8 cellular contexts compared by ENCODE assay signal in the genomic region with DNA sequence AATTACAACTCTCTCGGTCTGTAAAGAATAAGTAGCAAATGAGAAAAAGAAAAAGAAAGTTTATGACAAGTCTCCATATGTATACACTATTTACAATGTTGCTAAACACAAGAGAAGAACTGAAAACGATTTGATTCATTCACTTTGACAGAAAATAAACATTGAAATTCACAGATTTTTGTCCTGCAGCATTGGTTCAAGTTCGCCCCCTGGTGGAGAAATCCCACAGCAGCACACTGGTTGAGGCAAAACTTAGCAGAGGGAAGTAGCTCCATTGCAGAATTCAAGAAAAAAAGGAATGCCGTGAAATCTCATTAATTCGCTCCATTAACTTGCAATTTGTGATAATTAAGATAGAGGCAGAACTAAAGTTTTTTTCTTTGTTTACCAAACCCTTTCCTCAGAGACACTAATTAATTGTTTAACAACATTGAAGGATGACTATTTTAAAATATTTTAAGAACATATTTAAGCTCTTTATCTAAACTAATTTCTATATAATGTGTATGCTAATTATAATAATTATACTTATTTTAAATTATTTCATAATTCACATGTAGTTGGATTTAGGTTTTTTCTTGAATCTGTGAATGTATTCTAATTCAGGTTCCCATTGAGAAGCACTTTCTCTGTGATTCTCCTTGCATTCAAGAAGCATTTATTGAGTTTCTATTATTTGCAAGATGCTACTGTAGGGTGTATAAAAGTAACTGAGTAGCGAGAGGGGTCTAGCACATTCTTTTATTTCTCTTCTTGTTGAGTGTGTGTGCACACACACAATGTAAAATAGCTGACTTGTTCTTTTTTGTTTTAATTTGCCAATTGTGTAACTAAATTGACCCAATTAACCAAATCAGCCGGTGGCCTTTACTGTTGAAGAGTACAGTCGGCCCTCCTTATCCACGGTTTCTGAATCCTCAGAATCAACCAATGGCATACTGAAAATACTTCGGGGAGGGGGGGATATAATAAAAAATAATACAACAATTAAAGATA.
A peak's percentile ranks its signal among the peaks of the same experiment; 100 is the strongest.
DNase-seq lines count a peak whose midpoint lies in the region; ATAC-seq, FAIRE-seq and TF ChIP-seq lines count a peak whose summit lies in the region.

No MANE protein-coding gene starts in this region.

- TF ChIP-seq CTCF in HEK293 (tag by site-specific recombination; IDR thresholded peaks at IDR 0.05) (0 out of 2 replicates have a peak, but pooled peaks have one; percentile 39), endothelial cell of umbilical vein (IDR thresholded peaks at IDR 0.05; ENCODE audit: extremely low read depth in 1 of 2, insufficient read depth in 1 of 2, low read depth in 1 of 2, low read length in 2 of 2) (peak; percentile 86 to 95)

- no peak for ATAC-seq in activated CD8-positive, alpha-beta memory T cell treated with anti-CD3 and anti-CD28 coated beads, Interleukin-2, amount 10 ng/mL, durations not matched to agents 7 days and 5 days
- ATAC-seq in naive B cell (ENCODE audit: low read depth in 2 of 2) (no peak), GM19023 (IDR thresholded peaks at IDR 0.05; ENCODE audit: unreplicated experiment) (no peak)
- peak in 1 of 2 donors; percentile 31 for ATAC-seq in stimulated activated naive B cell treated with anti-CD40 and anti-IgM and Interleukin-4, amounts not matched to agents 10 μg/mL and 1 μg/mL and 100 μg/mL, for 72 hours (replicated peaks)

- H3K4me3 Mint-ChIP-seq in activated CD8-positive, alpha-beta memory T cell treated with anti-CD3 and anti-CD28 coated beads, Interleukin-2, amount 10 ng/mL, durations not matched to agents 7 days and 5 days: no peak overlapping the region
- no peak overlapping the region for H3K4me3 Mint-ChIP-seq in naive B cell
- H3K4me3 Mint-ChIP-seq in stimulated activated naive B cell treated with anti-CD40 and anti-IgM and Interleukin-4, amounts not matched to agents 10 μg/mL and 1 μg/mL and 100 μg/mL, for 72 hours: no peak overlapping the region

- H2AFZ ChIP-seq in endothelial cell of umbilical vein (ENCODE audit: low read depth, low read length): no peak overlapping the region

- FAIRE-seq in endothelial cell of umbilical vein (lab: Jason Lieb, UNC): peak; percentile 93

- no peaks in the 10 kb centered on the region for H3K9me3 ChIP-seq in HEK293 (ENCODE audit: control insufficient read depth, insufficient read depth, low read depth, low read length)
- H3K9me3 ChIP-seq in endothelial cell of umbilical vein (replicated peaks; ENCODE audit: control insufficient read depth, insufficient read depth, low read length): no peaks in the 10 kb centered on the region

- H3K27ac Mint-ChIP-seq in activated CD8-positive, alpha-beta memory T cell treated with anti-CD3 and anti-CD28 coated beads, Interleukin-2, amount 10 ng/mL, durations not matched to agents 7 days and 5 days: no peak overlapping the region
- H3K27ac Mint-ChIP-seq in naive B cell: peak overlapping the region in 1 of 6 donors; percentile 14
- no peak overlapping the region for H3K27ac Mint-ChIP-seq in stimulated activated naive B cell treated with anti-CD40 and anti-IgM and Interleukin-4, amounts not matched to agents 10 μg/mL and 1 μg/mL and 100 μg/mL, for 72 hours

- no peaks in the 10 kb centered on the region for H3K9me1 ChIP-seq in endothelial cell of umbilical vein (replicated peaks; ENCODE audit: control insufficient read depth, extremely low read depth, insufficient read depth, low read length)

- intact Hi-C loops in endothelial cell of umbilical vein (cut with micrococcal nuclease): loop anchor here (1.0 to 5.0 kb wide), 3 partner anchors 108 to 1571 kb away; no protein-coding TSS in a partner anchor

- POLR2A ChIA-PET in HEK293 (lab: Yijun Ruan, JAX): interaction anchor here (0.6 kb wide), 1 partner anchor 303 kb away, joined by 3 read pairs; no protein-coding TSS in a partner anchor
- POLR2A ChIA-PET in endothelial cell of umbilical vein (lab: Charles Lee): no interaction called here

- H3K36me3 ChIP-seq in HEK293 (ENCODE audit: control insufficient read depth in 2 of 2, insufficient read depth in 1 of 2, low read length in 2 of 2) (no peaks in the 10 kb centered on the region), endothelial cell of umbilical vein (ENCODE audit: control insufficient read depth in 2 of 2, extremely low read depth in 1 of 2, insufficient read depth in 2 of 2, low read length in 2 of 2) (no peaks in the 10 kb centered on the region)

- no peaks in the 10 kb centered on the region for H4K20me1 ChIP-seq in endothelial cell of umbilical vein (replicated peaks; ENCODE audit: control insufficient read depth, extremely low read depth, insufficient read depth, low read length)

- TF ChIP-seq POLR2A in endothelial cell of umbilical vein (IDR thresholded peaks at IDR 0.05; ENCODE audit: low read depth, low read length): no peak

- no peaks in the 10 kb centered on the region for H3K79me2 ChIP-seq in endothelial cell of umbilical vein (ENCODE audit: control insufficient read depth, insufficient read depth, low read length)

- dilution Hi-C loops in endothelial cell of umbilical vein (cut with MboI; ENCODE audit: extremely low pct_ligation_motif_present, low sequenced_read_pairs): no loop called here

- H3K4me3 ChIP-seq in HEK293 (ENCODE audit: low read depth, low read length) (no peak overlapping the region), endothelial cell of umbilical vein (replicated peaks in 1 of 3; ENCODE audit: insufficient read depth in 1 of 3, low read depth in 1 of 3, low read length in 3 of 3) (no peak overlapping the region)

- no peak overlapping the region for H3K4me2 ChIP-seq in endothelial cell of umbilical vein (ENCODE audit: insufficient read depth, low read length)

- H3K27ac ChIP-seq in HEK293 (ENCODE audit: extremely low read depth, low read depth, low read length) (no peak overlapping the region), endothelial cell of umbilical vein (ENCODE audit: insufficient read depth, low read depth, low read length) (no peak overlapping the region)

- no peaks in the 10 kb centered on the region for H3K9me3 Mint-ChIP-seq in activated CD8-positive, alpha-beta memory T cell treated with anti-CD3 and anti-CD28 coated beads, Interleukin-2, amount 10 ng/mL, durations not matched to agents 7 days and 5 days (ENCODE audit: low read depth)
- no peaks in the 10 kb centered on the region for H3K9me3 Mint-ChIP-seq in naive B cell
- H3K9me3 Mint-ChIP-seq in stimulated activated naive B cell treated with anti-CD40 and anti-IgM and Interleukin-4, amounts not matched to agents 10 μg/mL and 1 μg/mL and 100 μg/mL, for 72 hours: no peaks in the 10 kb centered on the region

- no TSS peak for BruUV-seq in endothelial cell of umbilical vein (replicated peaks; lab: Mats Ljungman, UMichigan)

- peaks cover 17% of the 10 kb centered on the region for H3K27me3 Mint-ChIP-seq in activated CD8-positive, alpha-beta memory T cell treated with anti-CD3 and anti-CD28 coated beads, Interleukin-2, amount 10 ng/mL, durations not matched to agents 7 days and 5 days
- peaks cover 9 to 15% (median 10%) of the 10 kb centered on the region in 3 donors for H3K27me3 Mint-ChIP-seq in naive B cell
- peaks cover 6 to 13% of the 10 kb centered on the region in 2 donors for H3K27me3 Mint-ChIP-seq in stimulated activated naive B cell treated with anti-CD40 and anti-IgM and Interleukin-4, amounts not matched to agents 10 μg/mL and 1 μg/mL and 100 μg/mL, for 72 hours

- H3K9ac ChIP-seq in endothelial cell of umbilical vein (replicated peaks; ENCODE audit: extremely low read depth, insufficient read depth, low read length): no peak overlapping the region

- no peaks in the 10 kb centered on the region for H3K4me1 Mint-ChIP-seq in activated CD8-positive, alpha-beta memory T cell treated with anti-CD3 and anti-CD28 coated beads, Interleukin-2, amount 10 ng/mL, durations not matched to agents 7 days and 5 days
- no peaks in the 10 kb centered on the region for H3K4me1 Mint-ChIP-seq in naive B cell
- no peaks in the 10 kb centered on the region for H3K4me1 Mint-ChIP-seq in stimulated activated naive B cell treated with anti-CD40 and anti-IgM and Interleukin-4, amounts not matched to agents 10 μg/mL and 1 μg/mL and 100 μg/mL, for 72 hours

- DNase-seq in GM04504 (ENCODE audit: low read depth): peak; percentile 25
- peak; percentile 63 for DNase-seq in NCI-H69 (lab: John Stamatoyannopoulos, UW)
- DNase-seq in activated CD8-positive, alpha-beta memory T cell treated with anti-CD3 and anti-CD28 coated beads, Interleukin-2, amount 10 ng/mL, durations not matched to agents 7 days and 5 days: peak; percentile 68
- peak; percentile 62 for DNase-seq in endothelial cell of umbilical vein (ENCODE audit: low read depth, low spot score)
- peak; percentile 35 for DNase-seq in naive B cell
- DNase-seq in stimulated activated naive B cell treated with anti-CD40 and anti-IgM and Interleukin-4, amounts not matched to agents 10 μg/mL and 1 μg/mL and 100 μg/mL, for 72 hours: peak; percentile 11

- CTCF ChIA-PET in HEK293 (lab: Yijun Ruan, JAX) (interaction anchor here (0.6 to 3.3 kb wide), 48 partner anchors 8 to 1571 kb away, joined by 3 to 74 read pairs (median 5); no protein-coding TSS in a partner anchor), endothelial cell of umbilical vein (lab: Charles Lee) (interaction anchor here (0.6 to 4.3 kb wide), 46 partner anchors 9 to 1575 kb away, joined by 3 to 104 read pairs (median 5); a partner anchor contains a TSS)
- CTCF ChIA-PET in activated CD8-positive, alpha-beta memory T cell treated with anti-CD3 and anti-CD28 coated beads, Interleukin-2, amount 10 ng/mL, durations not matched to agents 7 days and 5 days (lab: Charles Lee): interaction anchor here (0.7 to 3.0 kb wide), 26 partner anchors 10 to 527 kb away, joined by 3 to 22 read pairs (median 3); no protein-coding TSS in a partner anchor

- no peaks in the 10 kb centered on the region for H3K36me3 Mint-ChIP-seq in activated CD8-positive, alpha-beta memory T cell treated with anti-CD3 and anti-CD28 coated beads, Interleukin-2, amount 10 ng/mL, durations not matched to agents 7 days and 5 days
- H3K36me3 Mint-ChIP-seq in naive B cell: no peaks in the 10 kb centered on the region
- no peaks in the 10 kb centered on the region for H3K36me3 Mint-ChIP-seq in stimulated activated naive B cell treated with anti-CD40 and anti-IgM and Interleukin-4, amounts not matched to agents 10 μg/mL and 1 μg/mL and 100 μg/mL, for 72 hours

- no peaks in the 10 kb centered on the region for H3K27me3 ChIP-seq in endothelial cell of umbilical vein (ENCODE audit: control insufficient read depth in 2 of 2, insufficient read depth in 2 of 2, low read length in 2 of 2)

- no peaks in the 10 kb centered on the region for H3K4me1 ChIP-seq in HEK293 (ENCODE audit: control insufficient read depth, insufficient read depth, low read length)
- H3K4me1 ChIP-seq in endothelial cell of umbilical vein (ENCODE audit: control insufficient read depth, extremely low read depth, insufficient read depth, low read length): no peaks in the 10 kb centered on the region

TF ChIP-seq in HEK293, 187 proteins besides CTCF, POLR2A, EP300 and RAD21:
- no peak for TF ChIP-seq ZNF670 (tag by site-specific recombination; IDR thresholded peaks at IDR 0.05; ENCODE audit: low read depth)
- TF ChIP-seq ZNF654 (tag by site-specific recombination; IDR thresholded peaks at IDR 0.05; ENCODE audit: low read depth): peak; percentile 65
TF ChIP-seq in HEK293: peak in this region for 1.

TF ChIP-seq in endothelial cell of umbilical vein, 7 proteins besides CTCF, POLR2A, EP300 and RAD21:
- no peak for TF ChIP-seq EZH2 (IDR thresholded peaks at IDR 0.05; ENCODE audit: borderline replicate concordance, low read depth, low read length, severe bottlenecking)

Comparison
In these comparisons a context has a peak if more than half of its experiments do, and no peak if none do; other contexts are left out.
1. DNase-seq: peak in every context shown above with its lines; median percentile 68 in activated CD8-positive, alpha-beta memory T cell treated with anti-CD3 and anti-CD28 coated beads, Interleukin-2, amount 10 ng/mL, durations not matched to agents 7 days and 5 days; 63 in NCI-H69; 62 in endothelial cell of umbilical vein; 35 in naive B cell; 25 in GM04504; 11 in stimulated activated naive B cell treated with anti-CD40 and anti-IgM and Interleukin-4, amounts not matched to agents 10 μg/mL and 1 μg/mL and 100 μg/mL, for 72 hours.